In the genomic region with DNA sequence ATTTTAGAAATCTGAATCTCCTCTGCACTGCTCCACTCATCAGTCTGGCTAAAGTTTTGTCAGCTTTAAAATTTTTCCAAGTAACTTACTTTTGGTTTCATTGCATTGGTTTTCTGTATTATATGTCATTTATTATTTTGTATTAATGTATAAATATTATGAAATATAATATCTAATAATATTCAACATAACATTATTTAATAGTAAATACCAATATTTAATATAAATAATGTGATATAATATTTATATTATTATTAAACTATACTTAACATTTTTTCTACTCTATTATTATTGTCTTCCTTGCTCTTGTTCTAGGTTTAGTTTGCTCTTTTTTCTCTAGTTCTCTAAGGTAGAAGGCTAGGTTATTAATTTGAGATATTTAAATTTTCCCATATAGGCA, we compare ENCODE assay signal across 24 cellular contexts.
"Had no signal": no experiment of that assay in that cellular context is flagged by ENCODE, and none has a peak within 500 bp of the region (broad histone marks: within the 10 kb centered on the region; RNA-seq: fewer than 3 reads in every experiment).

No MANE protein-coding gene starts in this region.

- FAIRE-seq: HTR-8/SVneo, K562, RCC 7860 had no signal

- H3K4me1 ChIP-seq: SJSA1 had no signal

- H3K27me3 ChIP-seq: SJSA1 had no signal

- H3K27ac ChIP-seq: HL-60, KMS-11, SJSA1, SK-N-MC had no signal

- H3K36me3 Mint-ChIP-seq: IgD-negative memory B cell had no signal

- H3K4me3 ChIP-seq: K562, SJSA1, SK-N-MC had no signal

- H3K27me3 Mint-ChIP-seq: IgD-negative memory B cell had no signal

- H3K4me3 Mint-ChIP-seq: IgD-negative memory B cell had no signal

- ATAC-seq: K562 had no signal

- H3K9me3 ChIP-seq: SJSA1 had no signal

- H3K36me3 ChIP-seq: SJSA1 had no signal

- H3K4me1 Mint-ChIP-seq: IgD-negative memory B cell had no signal

- DNase-seq: Kasumi-1, NCI-H1092 treated with DMSO at 0.1 percent for 48 hours, NCI-H1436, NCI-H187, NCI-H2029, NCI-H2081 treated with DMSO at 0.1 percent for 48 hours, NCI-H2171, NCI-H226, NCI-H446, NCI-H510A, NCI-H524 treated with DMSO at 0.1 percent for 48 hours, NCI-H69, NCI-H774, Right ventricle myocardium superior, RPMI8226, SIG-M5 had no signal
